ENCODE assay signal across 24 cellular contexts in the genomic region with DNA sequence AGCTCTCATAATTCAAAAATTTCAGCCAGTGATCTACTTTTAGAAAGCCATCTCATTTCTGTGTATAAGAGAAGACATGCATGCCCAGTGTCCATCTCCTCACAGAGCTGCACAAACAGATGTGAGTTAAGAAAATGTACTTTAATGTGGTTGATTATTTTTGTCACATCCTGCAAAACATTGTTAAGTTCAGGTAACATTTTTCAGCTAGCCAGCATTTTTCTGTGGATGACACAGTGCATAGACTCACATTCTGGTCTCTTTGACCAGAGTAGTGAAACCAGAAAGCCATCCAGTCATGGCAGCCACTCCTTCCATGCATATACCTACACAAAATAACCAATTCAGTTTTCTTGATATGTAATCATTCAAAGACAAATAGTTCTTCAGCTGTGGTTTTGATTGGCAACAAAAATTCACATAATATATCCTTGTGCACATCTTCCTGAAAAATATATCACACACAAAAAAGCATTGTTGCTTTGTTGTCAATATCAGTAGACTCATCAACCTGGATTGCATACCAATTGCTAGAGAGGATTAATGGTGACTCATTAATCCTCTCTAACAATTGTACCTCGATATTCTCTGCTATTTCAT. TPM values are rescaled to one million over a fixed set of nuclear protein-coding genes. Genes with fewer than 3 reads are reported as not detected.
DNase-seq lines count a peak whose midpoint lies in the region; ATAC-seq and TF ChIP-seq lines count a peak whose summit lies in the region.
"Had no signal": no experiment of that assay in that cellular context is flagged by ENCODE, and none has a peak within 500 bp of the region (broad histone marks: within the 10 kb centered on the region; RNA-seq: fewer than 3 reads in every experiment).

No MANE protein-coding gene starts in this region.

- H3K9me2 ChIP-seq in HCT116 (ENCODE audit: insufficient read depth), result no peaks in the 10 kb centered on the region

- no peak for TF ChIP-seq RAD21 in HCT116 (IDR thresholded peaks at IDR 0.05; ENCODE audit: low read depth)

- H3K79me2 ChIP-seq in HCT116 (ENCODE audit: insufficient read depth, low read length), result peaks cover 31% of the 10 kb centered on the region

- 53 to 94% (median 94%) methylated on average over 1 of the region's 1 CpG for WGBS in adipose tissue, 3 donors

- H3K4me2 ChIP-seq in HCT116 (ENCODE audit: low read length), result no peak overlapping the region

- H3K36me3 ChIP-seq in HCT116 (ENCODE audit: control insufficient read depth in 1 of 2, insufficient read depth in 2 of 2, low read length in 2 of 2), result no peaks in the 10 kb centered on the region
- H3K36me3 ChIP-seq: left ventricle myocardium inferior had no signal

- H3K27ac ChIP-seq in HCT116 (ENCODE audit: low read depth, low read length) (no peak overlapping the region), adipose tissue (ENCODE audit: low read depth, low read length) (peak overlapping the region; percentile 41)
- H3K27ac ChIP-seq: GM23248, left ventricle myocardium inferior had no signal

- no peak overlapping the region for H3K9ac ChIP-seq in HCT116 (ENCODE audit: low read length)
- H3K9ac ChIP-seq: GM23248 had no signal

- BruUV-seq in HCT116 (replicated peaks; lab: Mats Ljungman, UMichigan), result no TSS peak

- H3K4me1 Mint-ChIP-seq in activated naive CD4-positive, alpha-beta T cell treated with anti-CD3 and anti-CD28 coated beads, Interleukin-2, amount 10 ng/mL, durations not matched to agents 7 days and 5 days, result peaks cover 77% of the 10 kb centered on the region

- H3K36me3 Mint-ChIP-seq in activated naive CD4-positive, alpha-beta T cell treated with anti-CD3 and anti-CD28 coated beads, Interleukin-2, amount 10 ng/mL, durations not matched to agents 7 days and 5 days, result peaks cover 16% of the 10 kb centered on the region

- POLR2A ChIA-PET in HCT116 (lab: Charles Lee), result no interaction called here

- no peaks in the 10 kb centered on the region for H3K27me3 Mint-ChIP-seq in activated naive CD4-positive, alpha-beta T cell treated with anti-CD3 and anti-CD28 coated beads, Interleukin-2, amount 10 ng/mL, durations not matched to agents 7 days and 5 days
- H3K27me3 Mint-ChIP-seq: effector memory CD8-positive, alpha-beta T cell had no signal

- no peak for TF ChIP-seq CTCF in HCT116 (IDR thresholded peaks at IDR 0.05 in 2 of 3, conservative IDR thresholded peaks at IDR 0.05 in 1 of 3; ENCODE audit: borderline replicate concordance in 1 of 3, insufficient read depth in 1 of 3, low read depth in 2 of 3, low read length in 2 of 3)

- CTCF ChIA-PET in activated naive CD4-positive, alpha-beta T cell treated with anti-CD3 and anti-CD28 coated beads, Interleukin-2, amount 10 ng/mL, durations not matched to agents 7 days and 5 days (lab: Charles Lee), result no interaction called here
- CTCF ChIA-PET in HCT116 (lab: Charles Lee), result no interaction called here

- H4K20me1 ChIP-seq in HCT116 (ENCODE audit: insufficient read depth), result no peaks in the 10 kb centered on the region

- no peak for ATAC-seq in HCT116
- ATAC-seq in HG02759 (IDR thresholded peaks at IDR 0.05; ENCODE audit: unreplicated experiment), result no peak
- ATAC-seq: effector memory CD8-positive, alpha-beta T cell; right cardiac atrium had no signal

- H3K4me3 Mint-ChIP-seq in activated naive CD4-positive, alpha-beta T cell treated with anti-CD3 and anti-CD28 coated beads, Interleukin-2, amount 10 ng/mL, durations not matched to agents 7 days and 5 days, result no peak overlapping the region

- no peak overlapping the region for H2AFZ ChIP-seq in HCT116 (ENCODE audit: low read depth, low read length, poor library complexity, severe bottlenecking)
- H2AFZ ChIP-seq: GM23248 had no signal

- RAD21 ChIA-PET in HCT116 (lab: Charles Lee; ENCODE audit: low non-redundant PET in 1 of 2, low total read pairs in 2 of 2, uncharacterized antibody in 2 of 2, unreplicated experiment in 2 of 2), result no interaction called here

- no peak overlapping the region for H3K4me3 ChIP-seq in HCT116 (replicated peaks in 1 of 2; ENCODE audit: low read depth in 1 of 2, low read length in 2 of 2)
- H3K4me3 ChIP-seq: GM23248, left ventricle myocardium inferior had no signal

- DNase-seq in activated naive CD4-positive, alpha-beta T cell treated with anti-CD3 and anti-CD28 coated beads, Interleukin-2, amount 10 ng/mL, durations not matched to agents 7 days and 5 days, result peak; percentile 24
- DNase-seq in activated naive CD4-positive, alpha-beta T cell (lab: John Stamatoyannopoulos, UW), result no peak
- DNase-seq in HCT116 (ENCODE audit: low read depth, low spot score), result no peak
- DNase-seq in renal cortical epithelial cell (ENCODE audit: low read depth), result peak; percentile 15
- no peak for DNase-seq in NCI-H1694 treated with DMSO at 0.1 percent for 48 hours (lab: John Stamatoyannopoulos, UW)
- DNase-seq in NCI-H2196 treated with DMSO at 0.1 percent for 48 hours (lab: John Stamatoyannopoulos, UW; ENCODE audit: unreplicated experiment), result no peak
- DNase-seq: activated gamma-delta T cell; aorta; effector memory CD8-positive, alpha-beta T cell; EL; GM23248; Kasumi-1; left ventricle myocardium inferior; NCI-H1092 treated with DMSO at 0.1 percent for 48 hours; NCI-H2081; NCI-H510A treated with DMSO at 0.1 percent for 48 hours; occipital lobe; right cardiac atrium had no signal

- no peak for TF ChIP-seq POLR2A in HCT116 (IDR thresholded peaks at IDR 0.05; ENCODE audit: borderline replicate concordance, extremely low read depth, insufficient read depth, insufficient read length)

- no peaks in the 10 kb centered on the region for H3K27me3 ChIP-seq in HCT116 (ENCODE audit: insufficient read depth, low read length)

- H3K4me1 ChIP-seq in HCT116 (ENCODE audit: control insufficient read depth in 1 of 2, insufficient read depth in 2 of 2, low read length in 2 of 2), result peaks cover 0 to 37% of the 10 kb centered on the region in 2 experiments; a peak in 2 of 4 replicates

- peak overlapping the region; percentile 75 for H3K27ac Mint-ChIP-seq in activated naive CD4-positive, alpha-beta T cell treated with anti-CD3 and anti-CD28 coated beads, Interleukin-2, amount 10 ng/mL, durations not matched to agents 7 days and 5 days

- no peaks in the 10 kb centered on the region for H3K9me3 Mint-ChIP-seq in activated naive CD4-positive, alpha-beta T cell treated with anti-CD3 and anti-CD28 coated beads, Interleukin-2, amount 10 ng/mL, durations not matched to agents 7 days and 5 days
- H3K9me3 Mint-ChIP-seq: effector memory CD8-positive, alpha-beta T cell had no signal

- H3K9me3 ChIP-seq in HCT116 (ENCODE audit: control insufficient read depth in 1 of 2, insufficient read depth in 1 of 2, low read depth in 1 of 2, low read length in 2 of 2), result no peaks in the 10 kb centered on the region
- H3K9me3 ChIP-seq: left ventricle myocardium inferior had no signal

- intact Hi-C loops in HCT116 (cut with micrococcal nuclease), result no loop called here

TF ChIP-seq in HCT116, 20 proteins besides CTCF, POLR2A, EP300 and RAD21:
- TF ChIP-seq JUND (IDR thresholded peaks at IDR 0.05) (0 out of 2 replicates have a peak, but pooled peaks have one; percentile 14), FOSL1 (IDR thresholded peaks at IDR 0.05; ENCODE audit: low read depth) (0 out of 2 replicates have a peak, but pooled peaks have one; percentile 19), EGR1 (IDR thresholded peaks at IDR 0.05; ENCODE audit: low read depth) (no peak)

RNA-seq across cellular contexts. Expression of a gene that starts 2.1 kb away (rescaled TPM):
- total RNA-seq in HCT116 (2021; ENCODE audit: unreplicated experiment), result 44.2 TPM
- 30.7 and 39.2 TPM in 2 replicates for polyA plus RNA-seq in HCT116 (2012)
- polyA plus RNA-seq in adipose tissue, result 10 to 100 TPM; 34.3 to 99.6 (median 91.5) TPM
- total RNA-seq in renal cortical epithelial cell, result 183 and 292 TPM in 2 replicates

RNA-seq across cellular contexts. Expression of a gene that starts 58.7 kb away (rescaled TPM):
- total RNA-seq in HCT116 (2021; ENCODE audit: unreplicated experiment), result not detected
- polyA plus RNA-seq in HCT116 (2012), result 0.08 TPM in 1 of 2 replicates, not detected in the other
- polyA plus RNA-seq in adipose tissue, result not detected
- total RNA-seq in renal cortical epithelial cell, result not detected in 2 replicates
- total RNA-seq: activated CD8-positive, alpha-beta memory T cell treated with anti-CD3 and anti-CD28 coated beads for 36 hours; aorta; chondrocyte; fibroblast of lung; GM23248; HT1080; left ventricle myocardium inferior; occipital lobe; right cardiac atrium had no signal
- polyA plus RNA-seq: aorta, fibroblast of lung, GM23248, right cardiac atrium had no signal

Comparison
In these comparisons a context has a peak if more than half of its experiments do, and no peak if none do; other contexts are left out.
1. DNase-seq: peak in activated naive CD4-positive, alpha-beta T cell treated with anti-CD3 and anti-CD28 coated beads, Interleukin-2, amount 10 ng/mL, durations not matched to agents 7 days and 5 days (single experiment) and renal cortical epithelial cell (single experiment); none in activated naive CD4-positive, alpha-beta T cell (0 of 4), HCT116 (single experiment), NCI-H1694 treated with DMSO at 0.1 percent for 48 hours (single experiment) and NCI-H2196 treated with DMSO at 0.1 percent for 48 hours (single experiment).